ENCODE assay signal across 5 cellular contexts in genomic region chr7:35198370-35199140, GRCh38. TPM values are rescaled to one million over a fixed set of nuclear protein-coding genes. Genes with fewer than 3 reads are reported as not detected.
"Had no signal": no experiment of that assay in that cellular context is flagged by ENCODE, and none has a peak within 500 bp of the region (broad histone marks: within the 10 kb centered on the region; RNA-seq: fewer than 3 reads in every experiment).

No MANE protein-coding gene starts in this region.

RNA-seq across cellular contexts. Expression of gene TBX20, which starts 55.3 kb away (rescaled TPM):
- total RNA-seq: esophagus squamous epithelium; glomerular endothelial cell; natural killer cell treated with Interleukin-12 subunit alpha and Interleukin-12 subunit beta and Interleukin-15 and Interleukin-18, amount 100 ng/mL, for 72 hours; occipital lobe; sciatic nerve had no signal
